In the genomic region with DNA sequence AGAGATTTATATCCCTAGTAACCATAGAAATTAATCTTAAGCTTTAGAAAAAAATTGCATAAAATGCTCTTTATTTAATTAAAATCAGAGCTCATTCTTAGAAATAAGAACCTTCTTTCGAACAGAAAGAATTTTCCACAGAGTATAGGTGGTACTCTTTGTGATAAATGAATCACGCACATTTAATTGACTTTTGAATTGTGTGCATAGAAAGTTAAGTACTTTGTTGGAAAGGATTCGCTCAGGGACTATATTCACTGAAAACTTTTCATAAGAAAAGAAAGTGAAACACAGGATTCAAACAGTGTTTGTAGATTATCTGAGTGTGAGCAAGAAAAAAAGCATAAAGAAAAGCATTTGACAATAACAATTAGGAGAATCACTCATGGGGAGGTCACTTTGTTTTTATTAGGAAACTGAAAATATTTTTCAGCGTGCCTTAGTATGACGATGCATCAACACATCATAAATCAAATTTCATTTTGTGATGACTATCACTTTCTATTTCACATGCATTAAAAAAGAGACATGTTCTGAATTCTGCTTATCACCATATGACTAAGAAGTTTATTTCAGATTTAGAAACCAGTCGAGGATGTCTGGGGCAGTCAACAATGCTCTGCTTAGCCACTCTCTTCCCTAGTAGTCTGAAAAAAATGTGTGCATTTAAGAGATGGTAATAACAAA, we compare ENCODE assay signal across 8 cellular contexts. TPM values are rescaled to one million over a fixed set of nuclear protein-coding genes. Genes with fewer than 3 reads are reported as not detected.
DNase-seq lines count a peak whose midpoint lies in the region; ATAC-seq and TF ChIP-seq lines count a peak whose summit lies in the region.

No MANE protein-coding gene starts in this region.

- no peak overlapping the region for H3K27ac Mint-ChIP-seq in activated naive CD4-positive, alpha-beta T cell treated with anti-CD3 and anti-CD28 coated beads, Interleukin-2, amount 50 U/mL, for 72 hours
- no peak overlapping the region for H3K27ac Mint-ChIP-seq in activated naive CD8-positive, alpha-beta T cell treated with anti-CD3 and anti-CD28 coated beads, Interleukin-2, amount 10 ng/mL, durations not matched to agents 7 days and 5 days

- POLR2A ChIA-PET in activated naive CD8-positive, alpha-beta T cell treated with anti-CD3 and anti-CD28 coated beads, Interleukin-2, amount 10 ng/mL, durations not matched to agents 7 days and 5 days (lab: Charles Lee) = interaction anchor here (0.7 kb wide), 1 partner anchor 98 kb away, joined by 3 read pairs; no protein-coding TSS in a partner anchor

- H3K4me1 Mint-ChIP-seq in activated naive CD8-positive, alpha-beta T cell treated with anti-CD3 and anti-CD28 coated beads, Interleukin-2, amount 10 ng/mL, durations not matched to agents 7 days and 5 days = peaks cover 5% of the 10 kb centered on the region

- ATAC-seq in activated naive CD4-positive, alpha-beta T cell treated with anti-CD3 and anti-CD28 coated beads, Interleukin-2, amount 50 U/mL, for 72 hours = peak; percentile 56 to 81
- ATAC-seq in HG03095 (IDR thresholded peaks at IDR 0.05; ENCODE audit: unreplicated experiment) (peak; percentile 72), left lobe of liver (no peak)
- ATAC-seq in activated naive CD8-positive, alpha-beta T cell treated with anti-CD3 and anti-CD28 coated beads, Interleukin-2, amount 10 ng/mL, durations not matched to agents 7 days and 5 days (ENCODE audit: low read depth) = peak; percentile 38

- H3K4me3 ChIP-seq in vagina = peak overlapping the region; percentile 2 to 9

- H3K36me3 Mint-ChIP-seq in activated naive CD4-positive, alpha-beta T cell treated with anti-CD3 and anti-CD28 coated beads, Interleukin-2, amount 50 U/mL, for 72 hours = no peaks in the 10 kb centered on the region
- peaks cover 1% of the 10 kb centered on the region for H3K36me3 Mint-ChIP-seq in activated naive CD8-positive, alpha-beta T cell treated with anti-CD3 and anti-CD28 coated beads, Interleukin-2, amount 10 ng/mL, durations not matched to agents 7 days and 5 days

- peaks cover 9% of the 10 kb centered on the region for H3K4me1 ChIP-seq in vagina

- H3K9me3 Mint-ChIP-seq in activated naive CD4-positive, alpha-beta T cell treated with anti-CD3 and anti-CD28 coated beads, Interleukin-2, amount 50 U/mL, for 72 hours = no peaks in the 10 kb centered on the region
- no peaks in the 10 kb centered on the region for H3K9me3 Mint-ChIP-seq in activated naive CD8-positive, alpha-beta T cell treated with anti-CD3 and anti-CD28 coated beads, Interleukin-2, amount 10 ng/mL, durations not matched to agents 7 days and 5 days

- no peak for DNase-seq in activated naive CD4-positive, alpha-beta T cell treated with anti-CD3 and anti-CD28 coated beads, Interleukin-2, amount 50 U/mL, for 72 hours (ENCODE audit: low spot score in 2 of 2)
- DNase-seq in activated naive CD4-positive, alpha-beta T cell treated with Interleukin-2 at 50 U/mL for 16 hours = no peak
- DNase-seq in activated naive CD8-positive, alpha-beta T cell treated with anti-CD3 and anti-CD28 coated beads, Interleukin-2, amount 10 ng/mL, durations not matched to agents 7 days and 5 days = no peak
- no peak for DNase-seq in vagina (ENCODE audit: extremely low spot score in 2 of 2)
- no peak for DNase-seq in stimulated activated CD4-positive, alpha-beta T cell treated with anti-CD3 and anti-CD28 coated beads, Interleukin-1b, Interleukin-23, amount 100 ng/mL, for 48 hours
- DNase-seq in left lobe of liver (ENCODE audit: low spot score) = no peak
- DNase-seq in SHP77 treated with DMSO at 0.1 percent for 48 hours (lab: John Stamatoyannopoulos, UW) = no peak

- no peaks in the 10 kb centered on the region for H3K36me3 ChIP-seq in vagina

- H3K27ac ChIP-seq in vagina = peak overlapping the region; percentile 76

- intact Hi-C loops in vagina (cut with DNase I) = loop anchor here (10.0 kb wide), 1 partner anchor 362 kb away; the partner anchor contains the start of gene MSX1

- H3K27me3 Mint-ChIP-seq in activated naive CD8-positive, alpha-beta T cell treated with anti-CD3 and anti-CD28 coated beads, Interleukin-2, amount 10 ng/mL, durations not matched to agents 7 days and 5 days = no peaks in the 10 kb centered on the region

- TF ChIP-seq POLR2A in vagina (IDR thresholded peaks at IDR 0.05) = no peak

- no peak for TF ChIP-seq CTCF in vagina (IDR thresholded peaks at IDR 0.05)

- H3K27me3 ChIP-seq in vagina = no peaks in the 10 kb centered on the region

- no peaks in the 10 kb centered on the region for H3K9me3 ChIP-seq in vagina

- H3K4me3 Mint-ChIP-seq in activated naive CD8-positive, alpha-beta T cell treated with anti-CD3 and anti-CD28 coated beads, Interleukin-2, amount 10 ng/mL, durations not matched to agents 7 days and 5 days = peak overlapping the region; percentile 67

RNA-seq across cellular contexts. Expression of gene STX18, which starts 49.5 kb away (rescaled TPM):
- 10 to 100 TPM; 13.3 to 26.6 TPM for total RNA-seq in activated naive CD4-positive, alpha-beta T cell treated with anti-CD3 and anti-CD28 coated beads, Interleukin-2, amount 50 U/mL, for 72 hours
- total RNA-seq in activated naive CD8-positive, alpha-beta T cell treated with anti-CD3 and anti-CD28 coated beads, Interleukin-2, amount 10 ng/mL, durations not matched to agents 7 days and 5 days = 10 to 100 TPM; 26.5 to 27.1 TPM
- total RNA-seq in vagina = 20.4 TPM
- total RNA-seq in left lobe of liver = 14.2 TPM
